ENCODE assay signal across 8 cellular contexts in genomic region chr7:72829291-72829963, GRCh38. TPM values are rescaled to one million over a fixed set of nuclear protein-coding genes. Genes with fewer than 3 reads are reported as not detected.
DNase-seq lines count a peak whose midpoint lies in the region; ATAC-seq and TF ChIP-seq lines count a peak whose summit lies in the region.
"Not testable (repeated sequence)": the region's sequence is repeated elsewhere in the genome, so short reads cannot be mapped to it uniquely, and the experiment has no call there.

No MANE protein-coding gene starts in this region.

- intact Hi-C loops in left cardiac atrium (cut with DNase I), result loop anchor here in 1 of 2 donors (5.0 kb wide), 1 partner anchor 88 kb away; no protein-coding TSS in a partner anchor
- intact Hi-C loops in posterior cingulate gyrus (cut with DNase I), result not testable (repeated sequence)

- TF ChIP-seq CTCF in GM13977 (IDR thresholded peaks at IDR 0.05; ENCODE audit: extremely low read depth, insufficient read depth, missing control alignments), result not testable (repeated sequence)
- TF ChIP-seq CTCF in upper lobe of left lung (IDR thresholded peaks at IDR 0.05), result peak in 2 of 6 experiments; percentile 13 to 20

- POLR2A ChIA-PET in T-cell (lab: Charles Lee), result interaction anchor here in 1 of 2 donors (0.6 to 0.7 kb wide), 3 partner anchors 90 to 693 kb away, joined by 3 to 5 read pairs (median 5); partner anchors contain the start of gene BAZ1B

- H3K4me3 ChIP-seq in upper lobe of left lung, result peak overlapping the region; percentile 70 to 78 (median 75)

- peaks cover 16% of the 10 kb centered on the region for H3K36me3 Mint-ChIP-seq in T-cell

- DNase-seq in GM13977 (ENCODE audit: low spot score), result peak; percentile 76
- DNase-seq in NCI-H146 (lab: John Stamatoyannopoulos, UW), result peak; percentile 98
- peak; percentile 90 to 98 (median 96) for DNase-seq in T-cell
- DNase-seq in amniotic epithelial cell (ENCODE audit: low read depth), result peak; percentile 98
- peak; percentile 95 for DNase-seq in left cardiac atrium
- peak; percentile 92 to 99 (median 95) for DNase-seq in posterior cingulate gyrus
- DNase-seq in upper lobe of left lung, result peak; percentile 94 to 97

- H3K27me3 Mint-ChIP-seq in T-cell, result not testable (repeated sequence)

- TF ChIP-seq EP300 in upper lobe of left lung (IDR thresholded peaks at IDR 0.05), result not testable (repeated sequence)

- CTCF ChIA-PET in T-cell (lab: Charles Lee), result interaction anchor here (0.5 to 0.8 kb wide), 3 partner anchors 86 to 462 kb away, joined by 3 to 6 read pairs (median 4); no protein-coding TSS in a partner anchor

- H3K36me3 ChIP-seq in upper lobe of left lung, result peaks cover 7 to 33% (median 22%) of the 10 kb centered on the region in 4 donors

- peak in 3 of 4 donors; percentile 87 to 97 (median 95) for TF ChIP-seq POLR2A in upper lobe of left lung (IDR thresholded peaks at IDR 0.05)

- not testable (repeated sequence) for H3K9me3 ChIP-seq in upper lobe of left lung

- H3K27me3 ChIP-seq in upper lobe of left lung, result not testable (repeated sequence)

- H3K4me1 Mint-ChIP-seq in T-cell, result peaks cover 37 to 42% (median 41%) of the 10 kb centered on the region in 3 donors

- H3K27ac Mint-ChIP-seq in T-cell, result peak overlapping the region; percentile 98

- peak overlapping the region; percentile 93 to 98 (median 94) for H3K27ac ChIP-seq in upper lobe of left lung

- ATAC-seq in HG02870 (IDR thresholded peaks at IDR 0.05; ENCODE audit: unreplicated experiment), result peak; percentile 40
- ATAC-seq in T-cell (replicated peaks in 1 of 4), result peak; percentile 49 to 56 (median 54)
- ATAC-seq in left cardiac atrium, result peak; percentile 87 to 88
- peak; percentile 92 to 95 for ATAC-seq in upper lobe of left lung (ENCODE audit: low FRiP score in 2 of 2)

- peaks cover 16 to 30% (median 22%) of the 10 kb centered on the region in 4 donors for H3K4me1 ChIP-seq in upper lobe of left lung

- peak overlapping the region; percentile 89 to 97 (median 95) for H3K4me3 Mint-ChIP-seq in T-cell

- in situ Hi-C loops in GM13977 (cut with MboI; ENCODE audit: low pct_unique_long_range_greater_than_20kb, low sequenced_read_pairs, unreplicated experiment), result not testable (repeated sequence)

- not testable (repeated sequence) for H3K9me3 Mint-ChIP-seq in T-cell

- WGBS in upper lobe of left lung, 2 donors, result 0 to 1% methylated on average over 11 to 21 of the region's 58 CpGs

RNA-seq across cellular contexts. Expression of gene TYW1B, which starts 1.4 kb away (rescaled TPM):
- total RNA-seq in T-cell (1 to 10 TPM; 3.7 to 7.3 (median 5.7) TPM), left cardiac atrium (1 to 10 TPM; 1.4 to 2.8 TPM), upper lobe of left lung (10 to 100 TPM in 2 of 6 donors, 1 to 10 TPM in 4; 2.4 to 22.0 (median 4.5) TPM)

Comparison
In these comparisons a context has a peak if more than half of its experiments do, and no peak if none do; other contexts are left out.
1. Peak in every context shown above with its lines: DNase-seq, ATAC-seq, H3K4me3 ChIP-seq and H3K27ac ChIP-seq.
2. ATAC-seq: peak in every context shown above with its lines; median percentile 94 in upper lobe of left lung; 88 in left cardiac atrium; 54 in T-cell; 40 in HG02870.